ENCODE assay signal across 14 cellular contexts in genomic region chr21:46151989-46152938, GRCh38. TPM values are rescaled to one million over a fixed set of nuclear protein-coding genes. Genes with fewer than 3 reads are reported as not detected.
A peak's percentile ranks its signal among the peaks of the same experiment; 100 is the strongest.
DNase-seq lines count a peak whose midpoint lies in the region; ATAC-seq, FAIRE-seq and TF ChIP-seq lines count a peak whose summit lies in the region.
"Had no signal": no experiment of that assay in that cellular context is flagged by ENCODE, and none has a peak within 500 bp of the region (broad histone marks: within the 10 kb centered on the region; RNA-seq: fewer than 3 reads in every experiment).

No MANE protein-coding gene starts in this region.

- H3K9me3 Mint-ChIP-seq in H9: no peaks in the 10 kb centered on the region
- H3K9me3 Mint-ChIP-seq: CD4-positive, alpha-beta T cell had no signal

- intact Hi-C loops in left ventricle myocardium inferior (cut with micrococcal nuclease): no loop called here
- intact Hi-C loops in pancreas (cut with DNase I): no loop called here

- no peak overlapping the region for H2BK5ac ChIP-seq in H9 (ENCODE audit: insufficient read length, low read length)

- no peak overlapping the region for H2AFZ ChIP-seq in H9 (ENCODE audit: low read length)
- no peak overlapping the region for H2AFZ ChIP-seq in SK-N-SH (ENCODE audit: low read depth)

- no peak overlapping the region for H2BK20ac ChIP-seq in H9 (ENCODE audit: low read depth, low read length, poor library complexity, severe bottlenecking)

- CTCF ChIA-PET in SK-N-SH (lab: Yijun Ruan, JAX): interaction anchor here (0.8 to 1.8 kb wide), 19 partner anchors 8 to 223 kb away, joined by 3 to 15 read pairs (median 4); partner anchors contain the start of gene MCM3AP

- no peak overlapping the region for H3T11ph ChIP-seq in H9 (ENCODE audit: low read length)

- H2BK12ac ChIP-seq in H9 (ENCODE audit: insufficient read length, low read depth, low read length): no peak overlapping the region

- H2BK15ac ChIP-seq in H9 (ENCODE audit: low read depth, low read length): no peak overlapping the region

- H3K36me3 ChIP-seq in RWPE2 (ENCODE audit: low read depth) (no peaks in the 10 kb centered on the region), left ventricle myocardium inferior (no peaks in the 10 kb centered on the region), pancreas (no peaks in the 10 kb centered on the region), SK-N-SH (replicated peaks in 1 of 2; ENCODE audit: control insufficient read depth in 1 of 2, insufficient read depth in 2 of 2, low read length in 1 of 2) (no peaks in the 10 kb centered on the region)

- no peak overlapping the region for H3K56ac ChIP-seq in H9 (ENCODE audit: insufficient read length, low read depth, low read length)

- H2AK5ac ChIP-seq in H9 (ENCODE audit: insufficient read length, low read length): no peak overlapping the region

- POLR2A ChIA-PET in SK-N-SH (lab: Yijun Ruan, JAX): interaction anchor here (0.5 to 1.5 kb wide), 2 partner anchors 9 to 106 kb away, joined by 3 read pairs; no protein-coding TSS in a partner anchor

- H3F3A ChIP-seq in SK-N-SH (replicated peaks; ENCODE audit: insufficient read depth): no peaks in the 10 kb centered on the region

- no peak overlapping the region for H3K18ac ChIP-seq in H9 (ENCODE audit: insufficient read length, low read depth, low read length)

- no peaks in the 10 kb centered on the region for H4K20me1 ChIP-seq in H9 (ENCODE audit: control insufficient read depth, insufficient read depth, insufficient read length)
- H4K20me1 ChIP-seq in SK-N-SH (ENCODE audit: insufficient read depth): no peaks in the 10 kb centered on the region

- FAIRE-seq in pancreas (lab: Jason Lieb, UNC): no peak
- FAIRE-seq: bronchial epithelial cell had no signal

- H3K4ac ChIP-seq in H9 (ENCODE audit: low read depth, low read length): no peak overlapping the region

- H3K36me3 Mint-ChIP-seq in H9 (ENCODE audit: insufficient read depth in 1 of 3, low read depth in 3 of 3): no peaks in the 10 kb centered on the region

- H3K23ac ChIP-seq in H9 (ENCODE audit: insufficient read length, low read depth, low read length): no peak overlapping the region

- no peak overlapping the region for H3K4me2 ChIP-seq in H9 (ENCODE audit: insufficient read depth, insufficient read length, low read length)
- no peak overlapping the region for H3K4me2 ChIP-seq in SK-N-SH

- no peak for TF ChIP-seq RAD21 in SK-N-SH (IDR thresholded peaks at IDR 0.05; ENCODE audit: low read length)

- ATAC-seq in RWPE2 (ENCODE audit: low read depth): no peak
- no peak for ATAC-seq in pancreas
- ATAC-seq in GM18867 (IDR thresholded peaks at IDR 0.05; ENCODE audit: unreplicated experiment): no peak
- ATAC-seq in HG02981 (IDR thresholded peaks at IDR 0.05; ENCODE audit: unreplicated experiment): no peak

- no peak overlapping the region for H3K9ac ChIP-seq in H9 (ENCODE audit: extremely low read depth, insufficient read length, low read length)
- H3K9ac ChIP-seq in SK-N-SH: no peak overlapping the region

- H3K27me3 Mint-ChIP-seq in H9 (ENCODE audit: low read depth): no peaks in the 10 kb centered on the region
- H3K27me3 Mint-ChIP-seq: CD4-positive, alpha-beta T cell had no signal

- H4K8ac ChIP-seq in H9 (replicated peaks; ENCODE audit: insufficient read length, low read depth, low read length): no peak overlapping the region

- H3K9me3 ChIP-seq in H9 (ENCODE audit: control insufficient read depth, low read depth, low read length) (no peaks in the 10 kb centered on the region), RWPE2 (ENCODE audit: severe bottlenecking) (no peaks in the 10 kb centered on the region), left ventricle myocardium inferior (replicated peaks) (no peaks in the 10 kb centered on the region), pancreas (no peaks in the 10 kb centered on the region), SK-N-SH (no peaks in the 10 kb centered on the region)

- H3K27ac ChIP-seq in H9 (ENCODE audit: insufficient read length, low read depth, low read length): no peak overlapping the region
- H3K27ac ChIP-seq in RWPE2 (ENCODE audit: poor library complexity, severe bottlenecking): no peak overlapping the region
- H3K27ac ChIP-seq in left ventricle myocardium inferior (replicated peaks): peak overlapping the region; percentile 47
- no peak overlapping the region for H3K27ac ChIP-seq in pancreas
- H3K27ac ChIP-seq in SK-N-SH (ENCODE audit: low read depth in 2 of 2, low read length in 1 of 2): no peak overlapping the region
- H3K27ac ChIP-seq: RWPE1 had no signal

- no peak overlapping the region for H4K5ac ChIP-seq in H9 (ENCODE audit: insufficient read length, low read depth, low read length)

- no peak for TF ChIP-seq EP300 in SK-N-SH (IDR thresholded peaks at IDR 0.05; ENCODE audit: borderline replicate concordance in 1 of 2, low read depth in 1 of 2, low read length in 1 of 2)

- no peaks in the 10 kb centered on the region for H3K23me2 ChIP-seq in H9 (ENCODE audit: insufficient read length, low read depth, low read length, poor library complexity, severe bottlenecking)

- no peaks in the 10 kb centered on the region for H3K27me3 ChIP-seq in H9 (ENCODE audit: insufficient read depth, low read length)
- no peaks in the 10 kb centered on the region for H3K27me3 ChIP-seq in RWPE2 (ENCODE audit: insufficient read depth, poor library complexity, severe bottlenecking)
- H3K27me3 ChIP-seq in left ventricle myocardium inferior (ENCODE audit: low read depth): no peaks in the 10 kb centered on the region
- no peaks in the 10 kb centered on the region for H3K27me3 ChIP-seq in pancreas
- H3K27me3 ChIP-seq in SK-N-SH (ENCODE audit: insufficient read depth): no peaks in the 10 kb centered on the region

- peak overlapping the region in 1 of 2 experiments; percentile 51; a peak in 1 of 5 replicates for H3K4me3 Mint-ChIP-seq in H9
- H3K4me3 Mint-ChIP-seq: CD4-positive, alpha-beta T cell had no signal

- no peaks in the 10 kb centered on the region for H3K9me2 ChIP-seq in SK-N-SH

- TF ChIP-seq CTCF in H9 (conservative IDR thresholded peaks at IDR 0.05) (no peak), RWPE2 (IDR thresholded peaks at IDR 0.05; ENCODE audit: poor library complexity, severe bottlenecking) (no peak), left ventricle myocardium inferior (IDR thresholded peaks at IDR 0.05; ENCODE audit: borderline replicate concordance) (no peak), pancreas (IDR thresholded peaks at IDR 0.05) (no peak), SK-N-SH (IDR thresholded peaks at IDR 0.05) (no peak)

- no peak overlapping the region for H4K91ac ChIP-seq in H9 (ENCODE audit: insufficient read length, low read depth, low read length)

- DNase-seq in H9 (peak; percentile 24), RWPE2 (ENCODE audit: low spot score) (peak; percentile 45), left ventricle myocardium inferior (no peak), pancreas (peak in 5 of 6 donors; percentile 12 to 41 (median 14)), SK-N-SH (no peak)
- DNase-seq: GDM1 had no signal

- no CpG with 5 or more reads among the region's 45 CpGs for WGBS in H9 (ENCODE audit: extremely low coverage, insufficient read length, low lambda C conversion rate)
- WGBS in pancreas, 2 donors: 80 to 84% methylated on average over 45 of the region's 45 CpGs
- WGBS in SK-N-SH (ENCODE audit: low lambda C conversion rate): 90% methylated on average over 33 of the region's 45 CpGs

- H3K4me1 ChIP-seq in H9 (ENCODE audit: insufficient read depth, low read length): no peaks in the 10 kb centered on the region; the same call in 1 of the 2 replicates
- no peaks in the 10 kb centered on the region for H3K4me1 ChIP-seq in RWPE2 (ENCODE audit: insufficient read depth, poor library complexity, severe bottlenecking)
- peaks cover 16% of the 10 kb centered on the region for H3K4me1 ChIP-seq in left ventricle myocardium inferior
- peaks cover 0 to 4% (median 0%) of the 10 kb centered on the region in 3 donors for H3K4me1 ChIP-seq in pancreas
- peaks cover 0 to 4% of the 10 kb centered on the region in 2 experiments; a peak in 2 of 4 replicates for H3K4me1 ChIP-seq in SK-N-SH (ENCODE audit: control insufficient read depth in 1 of 2, insufficient read depth in 2 of 2, low read depth in 1 of 2, low read length in 1 of 2)

- H3K4me3 ChIP-seq in RWPE2 (ENCODE audit: severe bottlenecking): no peak overlapping the region
- peak overlapping the region; percentile 54 for H3K4me3 ChIP-seq in left ventricle myocardium inferior
- peak overlapping the region in 2 of 4 donors; percentile 27 to 35 for H3K4me3 ChIP-seq in pancreas
- H3K4me3 ChIP-seq in SK-N-SH (ENCODE audit: low read depth in 2 of 2, low read length in 1 of 2): no peak overlapping the region

- no peak overlapping the region; the same call in 1 of the 2 replicates for H3K14ac ChIP-seq in H9 (ENCODE audit: insufficient read depth, low read length)

- peaks cover 6 to 11% of the 10 kb centered on the region in 2 experiments for H3K4me1 Mint-ChIP-seq in H9

- no peaks in the 10 kb centered on the region for H3K79me2 ChIP-seq in H9 (ENCODE audit: insufficient read depth, low read length)
- H3K79me2 ChIP-seq in SK-N-SH (ENCODE audit: insufficient read depth): no peaks in the 10 kb centered on the region

- H3K27ac Mint-ChIP-seq in H9: peak overlapping the region; percentile 83 to 87 (median 85); a peak in 4 of 7 replicates
- H3K27ac Mint-ChIP-seq: CD4-positive, alpha-beta T cell had no signal

- H3K79me1 ChIP-seq in H9 (ENCODE audit: insufficient read depth, low read depth, low read length, poor library complexity, severe bottlenecking): no peaks in the 10 kb centered on the region

- no peak overlapping the region for H2BK120ac ChIP-seq in H9 (ENCODE audit: low read depth, low read length, poor library complexity, severe bottlenecking)

RNA-seq across cellular contexts. Expression of gene FTCD, which starts 3.1 kb away (rescaled TPM):
- total RNA-seq in H9 (2021) (6.7 and 6.8 TPM in 2 replicates), left ventricle myocardium inferior (2.2 TPM), pancreas (1 to 10 TPM in 1 of 6 donors, under 1 TPM in 5; 0.31 to 1.4 (median 0.42) TPM)
- polyA plus RNA-seq in pancreas (10 to 100 TPM in 1 of 2 donors, 1 to 10 TPM in 1; 4.9 to 14.0 TPM), SK-N-SH (2012; rRNA removed) (0.33 and 0.37 TPM in 2 replicates)
- 0.05 TPM in 1 of 2 replicates, not detected in the other for polyA plus RNA-seq in SK-N-SH (2012; cell fraction: cytosol; rRNA removed)
- 3.3 and 3.4 TPM in 2 replicates for polyA plus RNA-seq in SK-N-SH (2012; cell fraction: nucleus; rRNA removed)
- total RNA-seq: bronchial epithelial cell, epithelial cell of proximal tubule, lung microvascular endothelial cell, subcutaneous adipose tissue had no signal

RNA-seq across cellular contexts. Expression of gene SPATC1L, which starts 32.0 kb away (rescaled TPM):
- 32.8 and 36.0 TPM in 2 replicates for total RNA-seq in H9 (2021)
- total RNA-seq in left ventricle myocardium inferior: 7.0 TPM
- 1 to 10 TPM; 3.1 to 8.1 (median 6.0) TPM for total RNA-seq in pancreas
- 10 to 100 TPM; 12.9 to 26.9 TPM for polyA plus RNA-seq in pancreas
- polyA plus RNA-seq in SK-N-SH (2012; rRNA removed): 4.8 and 8.3 TPM in 2 replicates
- polyA plus RNA-seq in SK-N-SH (2012; cell fraction: cytosol; rRNA removed): 3.5 and 5.9 TPM in 2 replicates
- 11.3 and 15.7 TPM in 2 replicates for polyA plus RNA-seq in SK-N-SH (2012; cell fraction: nucleus; rRNA removed)

RNA-seq across cellular contexts. Expression of gene COL6A2, which starts 54.4 kb away (rescaled TPM):
- total RNA-seq in H9 (2021) (124 and 129 TPM in 2 replicates), left ventricle myocardium inferior (157 TPM), pancreas (100 to 1,000 TPM in 1 of 6 donors, 10 to 100 TPM in 5; 15.2 to 135 (median 45.5) TPM)
- polyA plus RNA-seq in pancreas (100 to 1,000 TPM in 1 of 2 donors, 10 to 100 TPM in 1; 66.9 to 116 TPM), SK-N-SH (2012; rRNA removed) (66.6 and 108 TPM in 2 replicates)
- 38.5 and 67.6 TPM in 2 replicates for polyA plus RNA-seq in SK-N-SH (2012; cell fraction: cytosol; rRNA removed)
- polyA plus RNA-seq in SK-N-SH (2012; cell fraction: nucleus; rRNA removed): 184 and 188 TPM in 2 replicates

Comparison
In these comparisons a context has a peak if more than half of its experiments do, and no peak if none do; other contexts are left out.
1. DNase-seq: peak in H9 (single experiment), RWPE2 (single experiment) and pancreas (5 of 6); none in left ventricle myocardium inferior (single experiment) and SK-N-SH (single experiment).